In genomic region chr17:75109407-75110236, GRCh38 we compare ENCODE assay signal across 1 cellular context.
TF ChIP-seq lines count a peak whose summit lies in the region.

ARMC7 (plus strand) TSS chr17:75109969; CDS start chr17:75110289, 320 bp downstream.

TF ChIP-seq in GM12878, 131 proteins besides CTCF, POLR2A, EP300 and RAD21 (continued from another document and continues in another):
- TF ChIP-seq ZBTB40 (IDR thresholded peaks at IDR 0.05; ENCODE audit: borderline replicate concordance) (peak; percentile 80), EGR1 (IDR thresholded peaks at IDR 0.05; ENCODE audit: borderline replicate concordance in 1 of 2, low read depth in 2 of 2, low read length in 2 of 2) (peak in 1 of 2 experiments; percentile 91; a peak in 2 of 3 replicates), LARP7 (IDR thresholded peaks at IDR 0.05) (peak; percentile 67; the same call in 1 of the 2 replicates), SMC3 (IDR thresholded peaks at IDR 0.05; ENCODE audit: borderline replicate concordance, low read length) (peak; percentile 9; the same call in 1 of the 2 replicates), ZZZ3 (IDR thresholded peaks at IDR 0.05; ENCODE audit: control insufficient read depth, insufficient read length, low read depth) (no peak), CEBPB (IDR thresholded peaks at IDR 0.05; ENCODE audit: borderline replicate concordance in 1 of 2, low read depth in 2 of 2, low read length in 2 of 2) (no peak), MXI1 (IDR thresholded peaks at IDR 0.05; ENCODE audit: low read depth, low read length) (peak; percentile 28), KLF5 (IDR thresholded peaks at IDR 0.05; ENCODE audit: partially characterized antibody) (no peak), TCF12 (IDR thresholded peaks at IDR 0.05; ENCODE audit: low read depth, low read length) (peak; percentile 86), PML (IDR thresholded peaks at IDR 0.05; ENCODE audit: low read length) (peak; percentile 74; the same call in 1 of the 2 replicates), ZNF687 (IDR thresholded peaks at IDR 0.05) (peak; percentile 73), TAF1 (IDR thresholded peaks at IDR 0.05; ENCODE audit: borderline replicate concordance, low read depth, low read length) (peak; percentile 67; the same call in 1 of the 2 replicates), IKZF1 (conservative IDR thresholded peaks at IDR 0.05) (peak; percentile 83), HDAC2 (IDR thresholded peaks at IDR 0.05) (no peak), IRF5 (IDR thresholded peaks at IDR 0.05; ENCODE audit: borderline replicate concordance) (no peak), CREM (IDR thresholded peaks at IDR 0.05; ENCODE audit: low read depth) (no peak), ZNF207 (IDR thresholded peaks at IDR 0.05; ENCODE audit: borderline replicate concordance) (0 out of 2 replicates have a peak, but pooled peaks have one; percentile 47), ESRRA (IDR thresholded peaks at IDR 0.05; ENCODE audit: low read length) (0 out of 2 replicates have a peak, but pooled peaks have one; percentile 62), ZSCAN29 (IDR thresholded peaks at IDR 0.05) (no peak), BMI1 (IDR thresholded peaks at IDR 0.05; ENCODE audit: borderline replicate concordance) (no peak), SIN3A (IDR thresholded peaks at IDR 0.05; ENCODE audit: low read depth, low read length) (peak; percentile 71; the same call in 1 of the 2 replicates), ZNF274 (IDR thresholded peaks at IDR 0.05; ENCODE audit: insufficient read depth, insufficient read length) (no peak), HDGF (IDR thresholded peaks at IDR 0.05) (no peak), NR2F1 (conservative IDR thresholded peaks at IDR 0.05) (peak; percentile 20; the same call in 1 of the 2 replicates), BACH1 (IDR thresholded peaks at IDR 0.05; ENCODE audit: borderline replicate concordance) (peak; percentile 35; the same call in 1 of the 2 replicates), PAX8 (IDR thresholded peaks at IDR 0.05) (no peak), ATF3 (IDR thresholded peaks at IDR 0.05; ENCODE audit: borderline replicate concordance, extremely low read depth, low read depth, low read length) (no peak), POLR2AphosphoS5 (IDR thresholded peaks at IDR 0.05; ENCODE audit: low read length) (peak; percentile 90), SUZ12 (IDR thresholded peaks at IDR 0.05; ENCODE audit: unreplicated experiment) (no peak), ZNF622 (IDR thresholded peaks at IDR 0.05) (no peak), ZBTB11 (CRISPR knock-in tag; IDR thresholded peaks at IDR 0.05) (peak; percentile 72), NKRF (conservative IDR thresholded peaks at IDR 0.05) (no peak), SRF (IDR thresholded peaks at IDR 0.05; ENCODE audit: low read depth in 2 of 2, low read length in 2 of 2) (0 out of 4 replicates have a peak, but pooled peaks of 1 of the 2 experiments have one; percentile 3), SMARCA5 (IDR thresholded peaks at IDR 0.05) (0 out of 2 replicates have a peak, but pooled peaks have one; percentile 33), PAX5 (IDR thresholded peaks at IDR 0.05; ENCODE audit: borderline replicate concordance, low read depth, low read length) (no peak), MEF2A (IDR thresholded peaks at IDR 0.05; ENCODE audit: insufficient read depth, low read depth, low read length) (no peak), KDM1A (IDR thresholded peaks at IDR 0.05; ENCODE audit: borderline replicate concordance) (no peak), GATAD2B (conservative IDR thresholded peaks at IDR 0.05; ENCODE audit: low read depth) (peak; percentile 31; the same call in 1 of the 2 replicates), DPF2 (IDR thresholded peaks at IDR 0.05) (peak; percentile 73; the same call in 1 of the 2 replicates), IKZF2 (IDR thresholded peaks at IDR 0.05) (peak; percentile 52 to 59; a peak in 3 of 4 replicates), ATF2 (IDR thresholded peaks at IDR 0.05; ENCODE audit: low read length) (no peak), CHD2 (IDR thresholded peaks at IDR 0.05; ENCODE audit: borderline replicate concordance, low read depth, low read length) (0 out of 2 replicates have a peak, but pooled peaks have one; percentile 25), NBN (IDR thresholded peaks at IDR 0.05) (peak; percentile 4; the same call in 1 of the 2 replicates), ELK1 (IDR thresholded peaks at IDR 0.05; ENCODE audit: low read depth, low read length) (no peak), POLR2AphosphoS2 (IDR thresholded peaks at IDR 0.05; ENCODE audit: low read depth, low read length) (peak; percentile 43; the same call in 1 of the 2 replicates), BCL11A (IDR thresholded peaks at IDR 0.05; ENCODE audit: low read depth, low read length) (no peak), SPI1 (IDR thresholded peaks at IDR 0.05; ENCODE audit: borderline replicate concordance, insufficient read depth, low read depth, low read length) (peak; percentile 21; the same call in 1 of the 2 replicates), SMAD5 (IDR thresholded peaks at IDR 0.05; ENCODE audit: low read depth) (peak; percentile 61), GABPA (IDR thresholded peaks at IDR 0.05; ENCODE audit: low read depth) (peak; percentile 76; the same call in 1 of the 2 replicates)
